In genomic region chr9:89372979-89373378, GRCh38 we compare ENCODE assay signal across 14 cellular contexts. TPM values are rescaled to one million over a fixed set of nuclear protein-coding genes. Genes with fewer than 3 reads are reported as not detected.
DNase-seq lines count a peak whose midpoint lies in the region; ATAC-seq, FAIRE-seq and TF ChIP-seq lines count a peak whose summit lies in the region.
"Had no signal": no experiment of that assay in that cellular context is flagged by ENCODE, and none has a peak within 500 bp of the region (broad histone marks: within the 10 kb centered on the region; RNA-seq: fewer than 3 reads in every experiment).

No MANE protein-coding gene starts in this region.

- peaks cover 0 to 22% of the 10 kb centered on the region in 2 experiments for H4K20me1 ChIP-seq in H1 (replicated peaks in 1 of 2; ENCODE audit: control insufficient read depth in 1 of 2, insufficient read depth in 2 of 2, low read length in 2 of 2)

- CTCF ChIA-PET in activated CD4-positive, alpha-beta T cell treated with anti-CD3 and anti-CD28 coated beads, Interleukin-2, amount 10 ng/mL, durations not matched to agents 7 days and 5 days (lab: Charles Lee) = interaction anchor here (1.3 to 1.6 kb wide), 2 partner anchors 38 to 48 kb away, joined by 4 read pairs; no protein-coding TSS in a partner anchor
- CTCF ChIA-PET in WTC11 (lab: Charles Lee) (interaction anchor here (0.7 to 1.8 kb wide), 3 partner anchors 93 to 220 kb away, joined by 3 to 4 read pairs (median 3); no protein-coding TSS in a partner anchor), H1 (lab: Charles Lee; ENCODE audit: partially characterized antibody) (interaction anchor here (1.4 kb wide), 1 partner anchor 27 kb away, joined by 3 read pairs; no protein-coding TSS in a partner anchor)

- no peak overlapping the region for H3K4me2 ChIP-seq in H1 (ENCODE audit: insufficient read depth in 1 of 2, low read depth in 2 of 2, low read length in 2 of 2)

- H3K23me2 ChIP-seq in H1 (ENCODE audit: low read depth, low read length) = peaks cover 27% of the 10 kb centered on the region; the same call in 1 of the 2 replicates

- ATAC-seq in WTC11 (no peak), HG02610 (IDR thresholded peaks at IDR 0.05; ENCODE audit: unreplicated experiment) (no peak)
- ATAC-seq in stimulated activated memory B cell treated with anti-CD40 and anti-IgM and Interleukin-4, amounts not matched to agents 10 μg/mL and 1 μg/mL and 100 μg/mL, for 72 hours = peak; percentile 2

- no peak overlapping the region for H2BK15ac ChIP-seq in H1 (ENCODE audit: low read length)

- H4K91ac ChIP-seq in H1 (replicated peaks; ENCODE audit: insufficient read length, low read length) = no peak overlapping the region

- no peak overlapping the region for H3K14ac ChIP-seq in H1 (ENCODE audit: insufficient read length)

- no peaks in the 10 kb centered on the region for H3K27me3 ChIP-seq in H1 (replicated peaks in 1 of 4; ENCODE audit: control insufficient read depth in 3 of 4, extremely low read depth in 1 of 4, insufficient read depth in 3 of 4, low read length in 3 of 4)
- H3K27me3 ChIP-seq: ascending aorta had no signal

- 97% methylated on average over 8 of the region's 8 CpGs; no CpG with 5 or more reads in 1 of the 2 experiments for WGBS in H1 (ENCODE audit: extremely low coverage in 1 of 2, insufficient coverage in 1 of 2, insufficient read length in 1 of 2, insufficient replicate concordance in 2 of 2, low coverage in 1 of 2, low lambda C conversion rate in 2 of 2, missing lambda C conversion rate in 1 of 2), 2 experiments

- no peak for DNase-seq in activated CD4-positive, alpha-beta T cell treated with anti-CD3 and anti-CD28 coated beads, Interleukin-2, amount 10 ng/mL, durations not matched to agents 7 days and 5 days
- DNase-seq in activated CD4-positive, alpha-beta T cell treated with anti-CD3 and anti-CD28 coated beads, Interleukin-2, amount 50 U/mL, for 1 hour = no peak
- DNase-seq in WTC11 (ENCODE audit: low spot score) (no peak), H1 (ENCODE audit: low read depth in 1 of 2, low spot score in 2 of 2) (no peak), dedifferentiated amniotic fluid mesenchymal stem cell (ENCODE audit: extremely low spot score) (no peak), NCI-H524 (lab: John Stamatoyannopoulos, UW) (no peak)
- DNase-seq: activated CD4-positive, CD25-positive, alpha-beta regulatory T cell; foreskin melanocyte; left ventricle myocardium inferior; NCI-H2107; psoas muscle had no signal

- no peak for TF ChIP-seq RAD21 in H1 (IDR thresholded peaks at IDR 0.05 in 1 of 2, conservative IDR thresholded peaks at IDR 0.05 in 1 of 2; ENCODE audit: low read depth in 2 of 2, low read length in 2 of 2)

- H3K9me3 Mint-ChIP-seq in activated CD4-positive, alpha-beta T cell treated with anti-CD3 and anti-CD28 coated beads, Interleukin-2, amount 10 ng/mL, durations not matched to agents 7 days and 5 days = no peaks in the 10 kb centered on the region
- no peaks in the 10 kb centered on the region for H3K9me3 Mint-ChIP-seq in WTC11
- no peaks in the 10 kb centered on the region for H3K9me3 Mint-ChIP-seq in stimulated activated memory B cell treated with anti-CD40 and anti-IgM and Interleukin-4, amounts not matched to agents 10 μg/mL and 1 μg/mL and 100 μg/mL, for 72 hours

- no peak overlapping the region for H4K5ac ChIP-seq in H1 (ENCODE audit: insufficient read length, low read depth, low read length)

- TF ChIP-seq EP300 in H1 (IDR thresholded peaks at IDR 0.05; ENCODE audit: borderline replicate concordance in 1 of 2, low read depth in 2 of 2, low read length in 2 of 2) = no peak

- H3K27ac Mint-ChIP-seq in activated CD4-positive, alpha-beta T cell treated with anti-CD3 and anti-CD28 coated beads, Interleukin-2, amount 10 ng/mL, durations not matched to agents 7 days and 5 days = peak overlapping the region; percentile 76
- peak overlapping the region; percentile 63; the same call in 1 of the 2 replicates for H3K27ac Mint-ChIP-seq in WTC11
- peak overlapping the region; percentile 77 for H3K27ac Mint-ChIP-seq in stimulated activated memory B cell treated with anti-CD40 and anti-IgM and Interleukin-4, amounts not matched to agents 10 μg/mL and 1 μg/mL and 100 μg/mL, for 72 hours

- H3K4me3 Mint-ChIP-seq in activated CD4-positive, alpha-beta T cell treated with anti-CD3 and anti-CD28 coated beads, Interleukin-2, amount 10 ng/mL, durations not matched to agents 7 days and 5 days = peak overlapping the region; percentile 10
- no peak overlapping the region for H3K4me3 Mint-ChIP-seq in WTC11
- no peak overlapping the region for H3K4me3 Mint-ChIP-seq in stimulated activated memory B cell treated with anti-CD40 and anti-IgM and Interleukin-4, amounts not matched to agents 10 μg/mL and 1 μg/mL and 100 μg/mL, for 72 hours

- peaks cover 21% of the 10 kb centered on the region for H3K36me3 Mint-ChIP-seq in activated CD4-positive, alpha-beta T cell treated with anti-CD3 and anti-CD28 coated beads, Interleukin-2, amount 10 ng/mL, durations not matched to agents 7 days and 5 days (ENCODE audit: low read depth)
- peaks cover 16% of the 10 kb centered on the region for H3K36me3 Mint-ChIP-seq in WTC11
- H3K36me3 Mint-ChIP-seq in stimulated activated memory B cell treated with anti-CD40 and anti-IgM and Interleukin-4, amounts not matched to agents 10 μg/mL and 1 μg/mL and 100 μg/mL, for 72 hours = peaks cover 16% of the 10 kb centered on the region

- no peaks in the 10 kb centered on the region for H3K79me2 ChIP-seq in H1 (ENCODE audit: control insufficient read depth in 1 of 2, insufficient read depth in 2 of 2, low read length in 2 of 2)

- H3K9me3 ChIP-seq in H1 (ENCODE audit: insufficient read depth in 2 of 2, low read depth in 1 of 2, low read length in 1 of 2) = no peaks in the 10 kb centered on the region
- H3K9me3 ChIP-seq: ascending aorta, left ventricle myocardium inferior, psoas muscle had no signal

- peaks cover 0 to 2% (median 1%) of the 10 kb centered on the region in 4 experiments; a peak in 4 of 8 replicates for H3K36me3 ChIP-seq in H1 (ENCODE audit: control insufficient read depth in 2 of 4, insufficient read depth in 4 of 4, low read length in 3 of 4)
- H3K36me3 ChIP-seq: left ventricle myocardium inferior had no signal

- peak overlapping the region; percentile 16 for H2BK5ac ChIP-seq in H1 (ENCODE audit: low read depth, low read length)

- no peaks in the 10 kb centered on the region for H3K4me1 ChIP-seq in H1 (replicated peaks in 1 of 4; ENCODE audit: control insufficient read depth in 3 of 4, insufficient read depth in 4 of 4, low read length in 3 of 4)
- H3K4me1 ChIP-seq: ascending aorta, left ventricle myocardium inferior, psoas muscle had no signal

- no peaks in the 10 kb centered on the region for H3K27me3 Mint-ChIP-seq in activated CD4-positive, alpha-beta T cell treated with anti-CD3 and anti-CD28 coated beads, Interleukin-2, amount 10 ng/mL, durations not matched to agents 7 days and 5 days
- H3K27me3 Mint-ChIP-seq in WTC11 (ENCODE audit: low read depth) = no peaks in the 10 kb centered on the region
- H3K27me3 Mint-ChIP-seq in stimulated activated memory B cell treated with anti-CD40 and anti-IgM and Interleukin-4, amounts not matched to agents 10 μg/mL and 1 μg/mL and 100 μg/mL, for 72 hours = no peaks in the 10 kb centered on the region

- no peak for TF ChIP-seq POLR2A in H1 (IDR thresholded peaks at IDR 0.05; ENCODE audit: control extremely low read depth in 1 of 2, low read depth in 2 of 2, low read length in 2 of 2)

- no peak overlapping the region for H3K18ac ChIP-seq in H1 (ENCODE audit: extremely low read depth, low read length)

- H3K27ac ChIP-seq in H1 (ENCODE audit: low read depth, low read length) = no peak overlapping the region
- H3K27ac ChIP-seq: ascending aorta, left ventricle myocardium inferior, psoas muscle had no signal

- H4K8ac ChIP-seq in H1 (ENCODE audit: extremely low read depth, insufficient read depth, low read length) = no peak overlapping the region

- H2BK120ac ChIP-seq in H1 (replicated peaks; ENCODE audit: low read depth, low read length) = no peak overlapping the region

- no peak for TF ChIP-seq CTCF in WTC11 (IDR thresholded peaks at IDR 0.05)
- no peak for TF ChIP-seq CTCF in H1 (IDR thresholded peaks at IDR 0.05; ENCODE audit: control extremely low read depth in 1 of 3, insufficient read depth in 1 of 3, low read depth in 1 of 3, low read length in 3 of 3)

- H3K4ac ChIP-seq in H1 (replicated peaks; ENCODE audit: insufficient read length, low read depth, low read length) = no peak overlapping the region

- no peak overlapping the region for H2AK5ac ChIP-seq in H1 (ENCODE audit: low read depth, low read length)

- H2BK12ac ChIP-seq in H1 (ENCODE audit: low read depth, low read length) = no peak overlapping the region

- POLR2A ChIA-PET in activated CD4-positive, alpha-beta T cell treated with anti-CD3 and anti-CD28 coated beads, Interleukin-2, amount 10 ng/mL, durations not matched to agents 7 days and 5 days (lab: Charles Lee) = no interaction called here
- POLR2A ChIA-PET in WTC11 (lab: Charles Lee) (no interaction called here), H1 (lab: Charles Lee; ENCODE audit: partially characterized antibody) (interaction anchor here (1.6 kb wide), 1 partner anchor 10 kb away, joined by 12 read pairs; no protein-coding TSS in a partner anchor)

- no peak overlapping the region for H2BK20ac ChIP-seq in H1 (ENCODE audit: low read length)

- H3K23ac ChIP-seq in H1 (ENCODE audit: insufficient read length) = no peak overlapping the region

- H3K56ac ChIP-seq in H1 (replicated peaks; ENCODE audit: insufficient read length, low read depth, low read length) = no peak overlapping the region

- H3K9ac ChIP-seq in H1 (replicated peaks in 1 of 4; ENCODE audit: extremely low read depth in 1 of 4, low read depth in 3 of 4, low read length in 3 of 4) = no peak overlapping the region

- H3K4me1 Mint-ChIP-seq in activated CD4-positive, alpha-beta T cell treated with anti-CD3 and anti-CD28 coated beads, Interleukin-2, amount 10 ng/mL, durations not matched to agents 7 days and 5 days = peaks cover 56% of the 10 kb centered on the region
- peaks cover 6% of the 10 kb centered on the region for H3K4me1 Mint-ChIP-seq in WTC11
- H3K4me1 Mint-ChIP-seq in stimulated activated memory B cell treated with anti-CD40 and anti-IgM and Interleukin-4, amounts not matched to agents 10 μg/mL and 1 μg/mL and 100 μg/mL, for 72 hours = peaks cover 59% of the 10 kb centered on the region

- FAIRE-seq in H1 (lab: Jason Lieb, UNC) = no peak

- H3K4me3 ChIP-seq in H1 (ENCODE audit: extremely low read depth in 1 of 4, insufficient read depth in 2 of 4, low read depth in 3 of 4, low read length in 4 of 4) = no peak overlapping the region
- H3K4me3 ChIP-seq: ascending aorta, left ventricle myocardium inferior, psoas muscle had no signal

- H2AFZ ChIP-seq in H1 (ENCODE audit: low read length) = no peak overlapping the region

- peaks cover 4% of the 10 kb centered on the region for H3K79me1 ChIP-seq in H1 (ENCODE audit: low read depth, low read length)

RNA-seq across cellular contexts. Expression of gene SECISBP2, which starts 54.7 kb away (rescaled TPM):
- 10 to 100 TPM; 43.4 to 46.0 TPM for total RNA-seq in activated CD4-positive, alpha-beta T cell treated with anti-CD3 and anti-CD28 coated beads, Interleukin-2, amount 10 ng/mL, durations not matched to agents 7 days and 5 days
- total RNA-seq in WTC11 (2021) = 66.2 to 72.8 TPM (median 66.8 TPM) in 3 replicates
- total RNA-seq in H1 (2021; fragmentation: NEBNext Ultra II Directional; extraction: Animal tissue kit (Norgen Biotek cat#: 25700)) = 58.4 and 61.7 TPM in 2 replicates
- polyA plus RNA-seq in H1 (2011; rRNA removed) = 36.4 and 39.0 TPM in 2 replicates
- polyA plus RNA-seq in H1 (2011; cell fraction: cytosol; rRNA removed) = 58.9 TPM
- 117 TPM for polyA plus RNA-seq in H1 (2011; cell fraction: nucleus; rRNA removed)
- polyA plus RNA-seq in H1 (2012, experiment 1 of 2) = 44.2 to 55.7 TPM (median 51.3 TPM) in 4 replicates
- 4.2 TPM for polyA plus RNA-seq in H1 (2012, experiment 2 of 2)
- 75.9 TPM for polyA plus RNA-seq in H1 (2013, experiment 1 of 2)
- 69.4 TPM for polyA plus RNA-seq in H1 (2013, experiment 2 of 2)
- polyA minus RNA-seq in H1 (2011; rRNA and poly(A)+ RNA removed) = 55.7 and 61.5 TPM in 2 replicates
- 26.3 TPM for polyA minus RNA-seq in H1 (2011; cell fraction: cytosol; rRNA and poly(A)+ RNA removed)
- polyA minus RNA-seq in H1 (2011; cell fraction: nucleus; rRNA and poly(A)+ RNA removed) = 111 TPM
